11 cellular contexts compared by ENCODE assay signal in genomic region chr7:18777314-18777713, GRCh38.
"Had no signal": no experiment of that assay in that cellular context is flagged by ENCODE, and none has a peak within 500 bp of the region (broad histone marks: within the 10 kb centered on the region; RNA-seq: fewer than 3 reads in every experiment).

No MANE protein-coding gene starts in this region.

- H3K9ac ChIP-seq: GM23248 had no signal

- H3K4me2 ChIP-seq: GM23338 had no signal

- H3K4me3 ChIP-seq: GM23248, GM23338, HAP-1 had no signal

- ATAC-seq: GM23338, HCT116 had no signal

- H3K36me3 ChIP-seq: HAP-1 had no signal

- H3K27ac ChIP-seq: GM23248 had no signal

- H3K9me3 ChIP-seq: HAP-1 had no signal

- H2AFZ ChIP-seq: GM23248, GM23338 had no signal

- FAIRE-seq: H1, H54 had no signal

- DNase-seq: GM23248, GOT3, H7, H9, HCEC 1CT, HFFc6 had no signal
